ENCODE assay signal across 24 cellular contexts in the genomic region with DNA sequence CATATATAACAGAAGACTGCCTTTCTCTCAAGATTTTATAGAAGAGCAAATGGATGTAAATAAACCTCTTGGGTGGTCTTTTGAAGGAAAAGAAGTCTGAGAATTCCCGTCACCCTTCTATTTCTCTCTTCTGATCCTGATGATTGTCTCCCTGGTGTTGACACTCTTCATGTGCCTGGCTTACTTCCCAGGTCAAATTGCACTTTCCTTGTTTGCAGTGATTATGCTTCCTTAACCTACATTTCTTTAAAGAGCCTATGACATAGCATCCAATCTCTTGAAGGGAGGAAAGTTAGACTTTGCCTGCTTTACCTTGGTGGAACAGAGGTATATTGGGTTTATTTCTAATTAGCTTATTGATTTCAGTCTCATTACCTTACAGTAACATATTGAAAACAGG.
"Had no signal": no experiment of that assay in that cellular context is flagged by ENCODE, and none has a peak within 500 bp of the region (broad histone marks: within the 10 kb centered on the region; RNA-seq: fewer than 3 reads in every experiment).

No MANE protein-coding gene starts in this region.

- H2AFZ ChIP-seq: neural progenitor cell, parathyroid adenoma had no signal

- H3K4me1 ChIP-seq: parathyroid adenoma, psoas muscle, right lobe of liver, sigmoid colon, thyroid gland, transverse colon, upper lobe of right lung, uterus had no signal

- H3K9me3 ChIP-seq: ovary, psoas muscle, right lobe of liver, sigmoid colon, stomach, thoracic aorta, thyroid gland, transverse colon, upper lobe of right lung, uterus had no signal

- DNase-seq: natural killer cell; occipital lobe; ovary; posterior cingulate gyrus; psoas muscle; right cardiac atrium; right lobe of liver; sigmoid colon; small intestine; stimulated activated CD4-positive, alpha-beta T cell treated with anti-CD3 and anti-CD28 coated beads, Interleukin-15, amount 100 ng/mL, for 24 hours; stimulated activated CD4-positive, alpha-beta T cell treated with anti-CD3 and anti-CD28 coated beads, Interleukin-2, amount 100 ng/mL, for 24 hours; stimulated activated CD4-positive, alpha-beta T cell treated with anti-CD3 and anti-CD28 coated beads, Interleukin-2, amount 100 ng/mL, for 48 hours; stimulated activated CD4-positive, alpha-beta T cell treated with anti-CD3 and anti-CD28 coated beads, Interleukin-4, amount 100 ng/mL, for 24 hours; stimulated activated naive B cell treated with anti-CD40 and anti-IgM and Interleukin-4, amounts not matched to agents 10 μg/mL and 1 μg/mL and 100 μg/mL, for 72 hours; stimulated activated naive CD4-positive, alpha-beta T cell treated with Interleukin-2 at 50 U/mL for 16 hours; stomach; thyroid gland; transverse colon; upper lobe of right lung; uterus had no signal

- H3K27ac ChIP-seq: neural progenitor cell, ovary, parathyroid adenoma, psoas muscle, right lobe of liver, sigmoid colon, stomach, thoracic aorta, thyroid gland, transverse colon, upper lobe of right lung, uterus had no signal

- H3K36me3 ChIP-seq: neural progenitor cell, ovary, right lobe of liver, sigmoid colon, stomach, thoracic aorta, thyroid gland, transverse colon, upper lobe of right lung, uterus had no signal

- H3K4me2 ChIP-seq: neural progenitor cell had no signal

- H3K9ac ChIP-seq: neural progenitor cell, parathyroid adenoma had no signal

- H3K27me3 ChIP-seq: neural progenitor cell, ovary, right lobe of liver, sigmoid colon, stomach, thyroid gland, transverse colon, upper lobe of right lung, uterus had no signal

- ATAC-seq: natural killer cell; psoas muscle; right cardiac atrium; right lobe of liver; stimulated activated effector memory CD8-positive, alpha-beta T cell treated with anti-CD3 and anti-CD28 coated beads, Interleukin-12 subunit alpha, Interleukin-12 subunit beta, amount 100 ng/mL, for 72 hours; stimulated activated naive B cell treated with anti-CD40 and anti-IgM and Interleukin-4, amounts not matched to agents 10 μg/mL and 1 μg/mL and 100 μg/mL, for 72 hours; upper lobe of right lung had no signal

- H3K4me3 ChIP-seq: neural progenitor cell, ovary, psoas muscle, right lobe of liver, sigmoid colon, stomach, thoracic aorta, thyroid gland, transverse colon, upper lobe of right lung, uterus had no signal
